ENCODE assay signal across 1 cellular context in the genomic region with DNA sequence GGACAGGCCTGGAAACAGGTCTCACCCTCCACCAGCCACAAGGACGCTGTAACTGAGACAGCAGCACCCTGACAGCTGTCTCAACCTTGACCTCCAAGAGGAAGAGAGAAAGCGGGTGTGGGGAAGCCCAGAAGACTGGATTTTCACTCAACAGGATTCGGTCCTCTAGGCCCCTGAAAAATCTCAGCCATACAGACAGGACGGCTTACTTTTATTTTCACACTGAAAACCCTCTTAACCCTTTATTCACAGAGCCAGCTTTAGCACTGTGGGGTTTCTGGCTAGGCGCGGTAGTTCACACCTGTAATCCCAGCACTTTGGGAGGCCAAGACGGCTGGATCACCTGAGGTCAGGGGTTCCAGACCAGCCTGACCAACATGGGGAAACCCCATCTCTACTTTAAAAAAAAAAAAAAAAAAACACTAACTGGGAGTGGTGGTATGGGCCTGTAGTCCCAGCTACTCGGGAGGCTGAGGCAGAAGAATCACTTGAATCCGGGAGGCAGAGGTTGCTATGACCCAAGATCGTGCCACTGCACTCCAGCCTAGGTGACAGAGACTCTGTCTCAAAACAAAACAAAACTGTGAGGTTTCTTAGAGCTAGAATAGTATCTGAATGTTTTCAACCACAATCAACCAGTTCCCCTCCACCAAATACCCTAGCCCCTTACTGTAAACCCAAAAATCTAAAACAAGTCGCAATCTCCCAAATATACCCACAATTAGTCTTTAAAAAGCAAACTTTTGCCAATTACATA.
A peak's percentile ranks its signal among the peaks of the same experiment; 100 is the strongest.
TF ChIP-seq lines count a peak whose summit lies in the region.

No MANE protein-coding gene starts in this region.

TF ChIP-seq in GM12878, 131 proteins besides CTCF, POLR2A, EP300 and RAD21 (continued from another document and continues in another):
- TF ChIP-seq IRF3 (IDR thresholded peaks at IDR 0.05) (no peak), NKRF (conservative IDR thresholded peaks at IDR 0.05) (peak; percentile 51; the same call in 1 of the 2 replicates), CBX5 (IDR thresholded peaks at IDR 0.05; ENCODE audit: low read depth) (no peak; the same call in 1 of the 2 replicates), TBL1XR1 (IDR thresholded peaks at IDR 0.05; ENCODE audit: low read depth, low read length) (no peak), MYB (IDR thresholded peaks at IDR 0.05; ENCODE audit: borderline replicate concordance, low read depth, low read length) (no peak), KAT2A (conservative IDR thresholded peaks at IDR 0.05; ENCODE audit: control insufficient read depth, low read depth, low read length) (no peak), SUPT20H (IDR thresholded peaks at IDR 0.05; ENCODE audit: borderline replicate concordance, control insufficient read depth, low read depth, low read length) (no peak), NBN (IDR thresholded peaks at IDR 0.05) (peak; percentile 71), HCFC1 (IDR thresholded peaks at IDR 0.05; ENCODE audit: low read length) (no peak), KLF5 (IDR thresholded peaks at IDR 0.05; ENCODE audit: partially characterized antibody) (no peak), SMAD1 (IDR thresholded peaks at IDR 0.05; ENCODE audit: low read depth, partially characterized antibody) (no peak), ATF2 (IDR thresholded peaks at IDR 0.05; ENCODE audit: low read length) (peak; percentile 12; the same call in 1 of the 2 replicates), NFYA (IDR thresholded peaks at IDR 0.05; ENCODE audit: borderline replicate concordance, low read depth, low read length) (no peak), BHLHE40 (IDR thresholded peaks at IDR 0.05; ENCODE audit: borderline replicate concordance in 1 of 2, low read depth in 2 of 2, low read length in 1 of 2) (peak in 1 of 2 experiments; percentile 63; a peak in 2 of 4 replicates), KDM1A (IDR thresholded peaks at IDR 0.05; ENCODE audit: borderline replicate concordance) (no peak), ZNF384 (IDR thresholded peaks at IDR 0.05; ENCODE audit: borderline replicate concordance, low read depth, low read length) (peak; percentile 27; the same call in 1 of the 2 replicates), LARP7 (IDR thresholded peaks at IDR 0.05) (no peak), SPI1 (IDR thresholded peaks at IDR 0.05; ENCODE audit: borderline replicate concordance, insufficient read depth, low read depth, low read length) (peak; percentile 79), RBBP5 (conservative IDR thresholded peaks at IDR 0.05) (no peak), EZH2 (IDR thresholded peaks at IDR 0.05; ENCODE audit: borderline replicate concordance, control insufficient read depth, low read depth, low read length) (no peak), NR2C2 (IDR thresholded peaks at IDR 0.05; ENCODE audit: borderline replicate concordance, control insufficient read depth, insufficient read length, low read depth) (no peak), JUNB (IDR thresholded peaks at IDR 0.05) (no peak), SMARCA5 (IDR thresholded peaks at IDR 0.05) (no peak), SUZ12 (IDR thresholded peaks at IDR 0.05; ENCODE audit: unreplicated experiment) (no peak), RCOR1 (conservative IDR thresholded peaks at IDR 0.05; ENCODE audit: low read depth, low read length) (no peak), GATAD2B (conservative IDR thresholded peaks at IDR 0.05; ENCODE audit: low read depth) (no peak), MAX (IDR thresholded peaks at IDR 0.05; ENCODE audit: low read depth, low read length) (no peak), ZZZ3 (IDR thresholded peaks at IDR 0.05; ENCODE audit: control insufficient read depth, insufficient read length, low read depth) (no peak), CBFB (IDR thresholded peaks at IDR 0.05; ENCODE audit: low read depth) (0 out of 2 replicates have a peak, but pooled peaks have one; percentile 16), SREBF1 (IDR thresholded peaks at IDR 0.05; ENCODE audit: low read length) (no peak), ETV6 (conservative IDR thresholded peaks at IDR 0.05 in 1 of 2, IDR thresholded peaks at IDR 0.05 in 1 of 2; ENCODE audit: borderline replicate concordance in 1 of 2, low read depth in 1 of 2) (no peak; a peak in 1 of 4 replicates), TAF1 (IDR thresholded peaks at IDR 0.05; ENCODE audit: borderline replicate concordance, low read depth, low read length) (no peak), ZNF217 (IDR thresholded peaks at IDR 0.05) (no peak), PML (IDR thresholded peaks at IDR 0.05; ENCODE audit: low read length) (no peak), IKZF2 (IDR thresholded peaks at IDR 0.05) (peak; percentile 72 to 77; a peak in 2 of 4 replicates), IRF4 (IDR thresholded peaks at IDR 0.05; ENCODE audit: low read depth, low read length) (peak; percentile 9; the same call in 1 of the 2 replicates), CEBPZ (IDR thresholded peaks at IDR 0.05; ENCODE audit: low read depth, low read length) (no peak), YY1 (IDR thresholded peaks at IDR 0.05; ENCODE audit: low read depth, low read length) (no peak), CREB1 (IDR thresholded peaks at IDR 0.05; ENCODE audit: low read depth) (no peak), PAX8 (IDR thresholded peaks at IDR 0.05) (no peak), BCL11A (IDR thresholded peaks at IDR 0.05; ENCODE audit: low read depth, low read length) (peak; percentile 22; the same call in 1 of the 2 replicates), USF2 (IDR thresholded peaks at IDR 0.05; ENCODE audit: borderline replicate concordance, low read depth, low read length) (no peak), SMC3 (IDR thresholded peaks at IDR 0.05; ENCODE audit: borderline replicate concordance, low read length) (no peak), EED (IDR thresholded peaks at IDR 0.05; ENCODE audit: low read depth) (peak; percentile 71)
- TF ChIP-seq, protein P1, sequence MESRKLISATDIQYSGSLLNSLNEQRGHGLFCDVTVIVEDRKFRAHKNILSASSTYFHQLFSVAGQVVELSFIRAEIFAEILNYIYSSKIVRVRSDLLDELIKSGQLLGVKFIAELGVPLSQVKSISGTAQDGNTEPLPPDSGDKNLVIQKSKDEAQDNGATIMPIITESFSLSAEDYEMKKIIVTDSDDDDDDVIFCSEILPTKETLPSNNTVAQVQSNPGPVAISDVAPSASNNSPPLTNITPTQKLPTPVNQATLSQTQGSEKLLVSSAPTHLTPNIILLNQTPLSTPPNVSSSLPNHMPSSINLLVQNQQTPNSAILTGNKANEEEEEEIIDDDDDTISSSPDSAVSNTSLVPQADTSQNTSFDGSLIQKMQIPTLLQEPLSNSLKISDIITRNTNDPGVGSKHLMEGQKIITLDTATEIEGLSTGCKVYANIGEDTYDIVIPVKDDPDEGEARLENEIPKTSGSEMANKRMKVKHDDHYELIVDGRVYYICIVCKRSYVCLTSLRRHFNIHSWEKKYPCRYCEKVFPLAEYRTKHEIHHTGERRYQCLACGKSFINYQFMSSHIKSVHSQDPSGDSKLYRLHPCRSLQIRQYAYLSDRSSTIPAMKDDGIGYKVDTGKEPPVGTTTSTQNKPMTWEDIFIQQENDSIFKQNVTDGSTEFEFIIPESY (IDR thresholded peaks at IDR 0.05), result no peak
- TF ChIP-seq, protein P2, sequence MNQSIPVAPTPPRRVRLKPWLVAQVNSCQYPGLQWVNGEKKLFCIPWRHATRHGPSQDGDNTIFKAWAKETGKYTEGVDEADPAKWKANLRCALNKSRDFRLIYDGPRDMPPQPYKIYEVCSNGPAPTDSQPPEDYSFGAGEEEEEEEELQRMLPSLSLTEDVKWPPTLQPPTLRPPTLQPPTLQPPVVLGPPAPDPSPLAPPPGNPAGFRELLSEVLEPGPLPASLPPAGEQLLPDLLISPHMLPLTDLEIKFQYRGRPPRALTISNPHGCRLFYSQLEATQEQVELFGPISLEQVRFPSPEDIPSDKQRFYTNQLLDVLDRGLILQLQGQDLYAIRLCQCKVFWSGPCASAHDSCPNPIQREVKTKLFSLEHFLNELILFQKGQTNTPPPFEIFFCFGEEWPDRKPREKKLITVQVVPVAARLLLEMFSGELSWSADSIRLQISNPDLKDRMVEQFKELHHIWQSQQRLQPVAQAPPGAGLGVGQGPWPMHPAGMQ (IDR thresholded peaks at IDR 0.05; ENCODE audit: borderline replicate concordance), result no peak
- TF ChIP-seq, protein P3, sequence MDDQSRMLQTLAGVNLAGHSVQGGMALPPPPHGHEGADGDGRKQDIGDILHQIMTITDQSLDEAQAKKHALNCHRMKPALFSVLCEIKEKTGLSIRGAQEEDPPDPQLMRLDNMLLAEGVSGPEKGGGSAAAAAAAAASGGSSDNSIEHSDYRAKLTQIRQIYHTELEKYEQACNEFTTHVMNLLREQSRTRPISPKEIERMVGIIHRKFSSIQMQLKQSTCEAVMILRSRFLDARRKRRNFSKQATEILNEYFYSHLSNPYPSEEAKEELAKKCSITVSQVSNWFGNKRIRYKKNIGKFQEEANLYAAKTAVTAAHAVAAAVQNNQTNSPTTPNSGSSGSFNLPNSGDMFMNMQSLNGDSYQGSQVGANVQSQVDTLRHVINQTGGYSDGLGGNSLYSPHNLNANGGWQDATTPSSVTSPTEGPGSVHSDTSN (IDR thresholded peaks at IDR 0.05; ENCODE audit: insufficient replicate concordance, low read depth, low read length), result peak; percentile 21
- TF ChIP-seq, protein P4, sequence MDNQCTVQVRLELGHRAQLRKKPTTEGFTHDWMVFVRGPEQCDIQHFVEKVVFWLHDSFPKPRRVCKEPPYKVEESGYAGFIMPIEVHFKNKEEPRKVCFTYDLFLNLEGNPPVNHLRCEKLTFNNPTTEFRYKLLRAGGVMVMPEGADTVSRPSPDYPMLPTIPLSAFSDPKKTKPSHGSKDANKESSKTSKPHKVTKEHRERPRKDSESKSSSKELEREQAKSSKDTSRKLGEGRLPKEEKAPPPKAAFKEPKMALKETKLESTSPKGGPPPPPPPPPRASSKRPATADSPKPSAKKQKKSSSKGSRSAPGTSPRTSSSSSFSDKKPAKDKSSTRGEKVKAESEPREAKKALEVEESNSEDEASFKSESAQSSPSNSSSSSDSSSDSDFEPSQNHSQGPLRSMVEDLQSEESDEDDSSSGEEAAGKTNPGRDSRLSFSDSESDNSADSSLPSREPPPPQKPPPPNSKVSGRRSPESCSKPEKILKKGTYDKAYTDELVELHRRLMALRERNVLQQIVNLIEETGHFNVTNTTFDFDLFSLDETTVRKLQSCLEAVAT (IDR thresholded peaks at IDR 0.05), result peak; percentile 85
